ENCODE assay signal across 10 cellular contexts in the genomic region with DNA sequence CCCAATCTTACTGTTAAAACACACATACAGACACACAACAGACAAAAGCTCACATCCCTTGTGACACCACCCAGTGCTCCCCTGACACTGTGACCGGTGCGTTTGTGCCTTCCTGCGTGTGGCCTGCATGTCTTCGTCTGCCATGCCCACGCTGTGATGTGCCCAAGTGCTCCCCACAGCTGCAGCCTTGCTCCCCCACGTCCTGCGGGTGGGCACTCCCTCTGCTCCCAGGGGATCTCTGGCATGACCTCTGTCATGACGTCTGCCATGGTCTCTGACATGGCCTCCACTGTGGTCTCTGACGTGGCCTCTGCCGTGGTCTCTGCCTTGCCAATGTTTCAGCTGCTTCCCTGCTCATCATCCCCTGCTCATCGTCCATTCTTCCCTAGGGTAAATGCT.
DNase-seq lines count a peak whose midpoint lies in the region; ATAC-seq, FAIRE-seq and TF ChIP-seq lines count a peak whose summit lies in the region.
"Had no signal": no experiment of that assay in that cellular context is flagged by ENCODE, and none has a peak within 500 bp of the region (broad histone marks: within the 10 kb centered on the region; RNA-seq: fewer than 3 reads in every experiment).

No MANE protein-coding gene starts in this region.

- ATAC-seq in GM18517 (IDR thresholded peaks at IDR 0.05; ENCODE audit: unreplicated experiment) (peak; percentile 19), GM21576 (IDR thresholded peaks at IDR 0.05; ENCODE audit: unreplicated experiment) (peak; percentile 7), naive B cell (ENCODE audit: low read depth in 2 of 2) (peak; percentile 41 to 51)
- ATAC-seq: SK-N-SH treated with all-trans-retinoic acid at 6 μM for 48 hours had no signal

- DNase-seq in naive B cell (peak; percentile 46), OCI-M2 (lab: John Stamatoyannopoulos, UW; ENCODE audit: unreplicated experiment) (no peak), KG1 (lab: John Stamatoyannopoulos, UW) (no peak), foreskin melanocyte (no peak), GM12891 (ENCODE audit: insufficient read length, low spot score) (no peak)

- H3K27me3 Mint-ChIP-seq in T-helper 1 cell treated with Interleukin-12 subunit alpha and Interleukin-12 subunit beta and Interleukin-4 antibody, amounts not matched to agents 30 μg/mL and 1 μg/mL, for 36 hours (ENCODE audit: low read depth), result no peaks in the 10 kb centered on the region
- H3K27me3 Mint-ChIP-seq in naive B cell, result peaks cover 0 to 5% (median 0%) of the 10 kb centered on the region in 3 donors

- peak overlapping the region; percentile 61 for H3K4me3 Mint-ChIP-seq in T-helper 1 cell treated with Interleukin-12 subunit alpha and Interleukin-12 subunit beta and Interleukin-4 antibody, amounts not matched to agents 30 μg/mL and 1 μg/mL, for 36 hours
- H3K4me3 Mint-ChIP-seq in naive B cell, result peak overlapping the region; percentile 75 to 99 (median 91)

- peaks cover 31% of the 10 kb centered on the region for H3K4me1 Mint-ChIP-seq in T-helper 1 cell treated with Interleukin-12 subunit alpha and Interleukin-12 subunit beta and Interleukin-4 antibody, amounts not matched to agents 30 μg/mL and 1 μg/mL, for 36 hours (ENCODE audit: low read depth)
- peaks cover 30 to 35% (median 31%) of the 10 kb centered on the region in 3 donors for H3K4me1 Mint-ChIP-seq in naive B cell

- H3K27ac Mint-ChIP-seq in T-helper 1 cell treated with Interleukin-12 subunit alpha and Interleukin-12 subunit beta and Interleukin-4 antibody, amounts not matched to agents 30 μg/mL and 1 μg/mL, for 36 hours, result peak overlapping the region; percentile 96
- H3K27ac Mint-ChIP-seq in naive B cell, result peak overlapping the region; percentile 87 to 95 (median 90)

- FAIRE-seq in GM12891 (lab: Jason Lieb, UNC), result no peak
- FAIRE-seq: astrocyte had no signal

- H3K36me3 Mint-ChIP-seq in T-helper 1 cell treated with Interleukin-12 subunit alpha and Interleukin-12 subunit beta and Interleukin-4 antibody, amounts not matched to agents 30 μg/mL and 1 μg/mL, for 36 hours (ENCODE audit: low read depth), result no peaks in the 10 kb centered on the region
- H3K36me3 Mint-ChIP-seq in naive B cell, result no peaks in the 10 kb centered on the region

- TF ChIP-seq POLR2A in GM12891 (IDR thresholded peaks at IDR 0.05; ENCODE audit: low read depth, low read length), result no peak

- no peaks in the 10 kb centered on the region for H3K9me3 Mint-ChIP-seq in T-helper 1 cell treated with Interleukin-12 subunit alpha and Interleukin-12 subunit beta and Interleukin-4 antibody, amounts not matched to agents 30 μg/mL and 1 μg/mL, for 36 hours
- H3K9me3 Mint-ChIP-seq in naive B cell, result peaks cover 0 to 8% (median 0%) of the 10 kb centered on the region in 7 donors

TF ChIP-seq in GM12891, 5 proteins besides CTCF, POLR2A, EP300 and RAD21:
- TF ChIP-seq PAX5 (IDR thresholded peaks at IDR 0.05; ENCODE audit: insufficient read depth, low read length, severe bottlenecking) (no peak), TAF1 (IDR thresholded peaks at IDR 0.05; ENCODE audit: low read depth, low read length) (no peak), POU2F2 (IDR thresholded peaks at IDR 0.05; ENCODE audit: low read depth, low read length) (no peak), POLR2AphosphoS5 (IDR thresholded peaks at IDR 0.05; ENCODE audit: low read depth, low read length) (no peak), SPI1 (IDR thresholded peaks at IDR 0.05; ENCODE audit: low read depth, low read length) (no peak)
